Comparison of ENCODE assay signal across 21 cellular contexts in genomic region chr17:6908807-6909206, GRCh38.
DNase-seq lines count a peak whose midpoint lies in the region; ATAC-seq, FAIRE-seq and TF ChIP-seq lines count a peak whose summit lies in the region.
"Had no signal": no experiment of that assay in that cellular context is flagged by ENCODE, and none has a peak within 500 bp of the region (broad histone marks: within the 10 kb centered on the region; RNA-seq: fewer than 3 reads in every experiment).

No MANE protein-coding gene starts in this region.

- DNase-seq in DMS 273 (lab: John Stamatoyannopoulos, UW; ENCODE audit: unreplicated experiment): peak; percentile 1
- no peak for DNase-seq in DMS 273 treated with DMSO at 0.1 percent for 48 hours (lab: John Stamatoyannopoulos, UW)
- DNase-seq in GM12891 (ENCODE audit: insufficient read length, low spot score): no peak
- DNase-seq in K562 (ENCODE audit: extremely low read depth in 1 of 4, low spot score in 3 of 4): no peak
- DNase-seq in stimulated activated naive CD8-positive, alpha-beta T cell treated with anti-CD3 and anti-CD28 coated beads, Interleukin-15, amount 100 ng/mL, for 72 hours: no peak
- no peak for DNase-seq in PC-9
- DNase-seq: Caco-2; CD4-positive, CD25-positive, alpha-beta regulatory T cell; CD8-positive, alpha-beta T cell; DND-41 had no signal

- H3K27ac ChIP-seq in K562 (ENCODE audit: extremely low read depth, low read depth, low read length) (no peak overlapping the region), PC-9 (no peak overlapping the region)
- H3K27ac ChIP-seq: 22Rv1, BLaER1, C4-2B had no signal

- H3K27me3 Mint-ChIP-seq in stimulated activated naive CD8-positive, alpha-beta T cell treated with anti-CD3 and anti-CD28 coated beads, Interleukin-15, amount 100 ng/mL, for 72 hours: peaks cover 15% of the 10 kb centered on the region

- H3K79me2 ChIP-seq in K562 (ENCODE audit: control insufficient read depth, insufficient read depth, low read length) (peaks cover 27% of the 10 kb centered on the region), PC-9 (ENCODE audit: low read depth) (no peaks in the 10 kb centered on the region)

- no peak for TF ChIP-seq EP300 in K562 (IDR thresholded peaks at IDR 0.05; ENCODE audit: low read length)

- TF ChIP-seq CTCF in K562 (IDR thresholded peaks at IDR 0.05 in 2 of 3, conservative IDR thresholded peaks at IDR 0.05 in 1 of 3; ENCODE audit: insufficient read depth in 2 of 3, low read depth in 1 of 3, low read length in 3 of 3): no peak
- no peak for TF ChIP-seq CTCF in PC-9 (conservative IDR thresholded peaks at IDR 0.05)

- intact Hi-C loops in K562 (cut with micrococcal nuclease) (no loop called here), PC-9 (cut with micrococcal nuclease; ENCODE audit: unreplicated experiment) (no loop called here)

- no peak overlapping the region for H3K9ac ChIP-seq in K562 (ENCODE audit: insufficient read depth in 1 of 2, low read depth in 2 of 2, low read length in 2 of 2)
- H3K9ac ChIP-seq: BLaER1 had no signal

- TF ChIP-seq RAD21 in K562 (CRISPR knock-in tag; conservative IDR thresholded peaks at IDR 0.05 in 1 of 2, IDR thresholded peaks at IDR 0.05 in 1 of 2): no peak

- H3K4me3 Mint-ChIP-seq in stimulated activated naive CD8-positive, alpha-beta T cell treated with anti-CD3 and anti-CD28 coated beads, Interleukin-15, amount 100 ng/mL, for 72 hours: no peak overlapping the region
- H3K4me3 Mint-ChIP-seq: B cell; CD4-positive, CD25-positive, alpha-beta regulatory T cell; CD8-positive, alpha-beta T cell; GM23338 had no signal

- H3K9me1 ChIP-seq in K562 (ENCODE audit: control insufficient read depth, insufficient read depth, low read length): no peaks in the 10 kb centered on the region

- CTCF ChIA-PET in K562 (lab: Yijun Ruan, JAX; ENCODE audit: low intra/inter-chr PET ratio): no interaction called here
- CTCF ChIA-PET in PC-9 (lab: Charles Lee): no interaction called here

- in situ Hi-C loops in K562 (cut with MboI): no loop called here

- H3K4me3 ChIP-seq in K562: no peak overlapping the region
- no peak overlapping the region for H3K4me3 ChIP-seq in PC-9
- H3K4me3 ChIP-seq: BLaER1, GM23338, HAP-1 had no signal

- peak; percentile 59 for FAIRE-seq in GM12891 (lab: Jason Lieb, UNC)
- FAIRE-seq in K562 (lab: Jason Lieb, UNC): no peak
- FAIRE-seq: A204.1, G401.6, H54 had no signal

- POLR2A ChIA-PET in K562 (lab: Yijun Ruan, JAX) (interaction anchor here (1.0 kb wide), 1 partner anchor 63 kb away, joined by 3 read pairs; no protein-coding TSS in a partner anchor), PC-9 (lab: Charles Lee; ENCODE audit: unreplicated experiment) (no interaction called here)

- H2AFZ ChIP-seq in K562 (ENCODE audit: low read depth, low read length) (no peak overlapping the region), PC-9 (no peak overlapping the region)
- H2AFZ ChIP-seq: GM23338 had no signal

- H3F3A ChIP-seq in PC-9 (ENCODE audit: insufficient read depth, low read depth): 0 out of 2 replicates have a peak, but pooled peaks cover 5% of the 10 kb centered on the region

- TF ChIP-seq POLR2A in GM12891 (IDR thresholded peaks at IDR 0.05; ENCODE audit: low read depth, low read length) (no peak), K562 (conservative IDR thresholded peaks at IDR 0.05) (no peak)

- H3K27me3 ChIP-seq in K562 (ENCODE audit: control insufficient read depth in 2 of 2, insufficient read depth in 2 of 2, low read length in 2 of 2) (no peaks in the 10 kb centered on the region), PC-9 (ENCODE audit: insufficient read depth, low read depth) (no peaks in the 10 kb centered on the region)
- H3K27me3 ChIP-seq: BLaER1 had no signal

- no peak overlapping the region for H3K27ac Mint-ChIP-seq in stimulated activated naive CD8-positive, alpha-beta T cell treated with anti-CD3 and anti-CD28 coated beads, Interleukin-15, amount 100 ng/mL, for 72 hours
- H3K27ac Mint-ChIP-seq: B cell; CD4-positive, CD25-positive, alpha-beta regulatory T cell; CD8-positive, alpha-beta T cell; GM23338 had no signal

- H3K9me3 Mint-ChIP-seq in stimulated activated naive CD8-positive, alpha-beta T cell treated with anti-CD3 and anti-CD28 coated beads, Interleukin-15, amount 100 ng/mL, for 72 hours: no peaks in the 10 kb centered on the region
- H3K9me3 Mint-ChIP-seq: CD4-positive, CD25-positive, alpha-beta regulatory T cell; CD8-positive, alpha-beta T cell had no signal

- H4K20me1 ChIP-seq in K562 (replicated peaks; ENCODE audit: control insufficient read depth, insufficient read depth, low read length) (no peaks in the 10 kb centered on the region), PC-9 (ENCODE audit: insufficient read depth) (no peaks in the 10 kb centered on the region)
- H4K20me1 ChIP-seq: BLaER1 had no signal

- no peak for ATAC-seq in K562
- ATAC-seq in esophagus mucosa: peak; percentile 21
- no peak for ATAC-seq in stimulated activated naive CD8-positive, alpha-beta T cell treated with anti-CD3 and anti-CD28 coated beads, Interleukin-15, amount 100 ng/mL, for 72 hours
- ATAC-seq in GM19023 (IDR thresholded peaks at IDR 0.05; ENCODE audit: unreplicated experiment): no peak
- ATAC-seq: CD8-positive, alpha-beta T cell; GM23338 had no signal

- BruUV-seq in K562 (replicated peaks; lab: Mats Ljungman, UMichigan) (no TSS peak), PC-9 (replicated peaks; lab: Mats Ljungman, UMichigan) (no TSS peak)

- peaks cover 5% of the 10 kb centered on the region for H3K4me1 Mint-ChIP-seq in stimulated activated naive CD8-positive, alpha-beta T cell treated with anti-CD3 and anti-CD28 coated beads, Interleukin-15, amount 100 ng/mL, for 72 hours
- H3K4me1 Mint-ChIP-seq: GM23338 had no signal

- H3K4me2 ChIP-seq in K562 (ENCODE audit: insufficient read depth, low read length) (no peak overlapping the region), PC-9 (no peak overlapping the region)
- H3K4me2 ChIP-seq: BLaER1, GM23338 had no signal

- H3K36me3 ChIP-seq in K562 (ENCODE audit: control insufficient read depth, insufficient read depth, low read length) (peaks cover 8% of the 10 kb centered on the region; the same call in 2 of the 3 replicates), PC-9 (ENCODE audit: low read depth) (no peaks in the 10 kb centered on the region)
- H3K36me3 ChIP-seq: BLaER1, HAP-1 had no signal

- H3K4me1 ChIP-seq in K562 (replicated peaks in 1 of 2; ENCODE audit: control insufficient read depth in 2 of 2, insufficient read depth in 2 of 2, low read length in 2 of 2) (peaks cover 3 to 22% of the 10 kb centered on the region in 2 experiments; a peak in 4 of 5 replicates), PC-9 (replicated peaks; ENCODE audit: insufficient read depth) (peaks cover 10% of the 10 kb centered on the region)
- H3K4me1 ChIP-seq: Caco-2, HAP-1 had no signal

- 94% methylated on average over 2 of the region's 5 CpGs for WGBS in K562 (ENCODE audit: insufficient coverage, low coverage, missing lambda C conversion rate)

- H3K9me3 ChIP-seq in K562 (replicated peaks; ENCODE audit: control insufficient read depth, insufficient read depth, low read depth, low read length): no peaks in the 10 kb centered on the region
- no peaks in the 10 kb centered on the region for H3K9me3 ChIP-seq in PC-9 (ENCODE audit: insufficient read depth, low read depth)
- H3K9me3 ChIP-seq: BLaER1, Caco-2, HAP-1 had no signal

- no peaks in the 10 kb centered on the region for H3K9me2 ChIP-seq in PC-9 (ENCODE audit: insufficient read depth)

TF ChIP-seq in GM12891, 5 proteins besides CTCF, POLR2A, EP300 and RAD21:
- no peak for TF ChIP-seq POLR2AphosphoS5 (IDR thresholded peaks at IDR 0.05; ENCODE audit: low read depth, low read length)

TF ChIP-seq in K562, 482 proteins besides CTCF, POLR2A, EP300 and RAD21:
- TF ChIP-seq DPF2 (IDR thresholded peaks at IDR 0.05) (no peak), NFIX (CRISPR knock-in tag; IDR thresholded peaks at IDR 0.05; ENCODE audit: low read depth) (peak; percentile 34; the same call in 1 of the 2 replicates), NFIC (IDR thresholded peaks at IDR 0.05) (peak; percentile 79)
